In the genomic region with DNA sequence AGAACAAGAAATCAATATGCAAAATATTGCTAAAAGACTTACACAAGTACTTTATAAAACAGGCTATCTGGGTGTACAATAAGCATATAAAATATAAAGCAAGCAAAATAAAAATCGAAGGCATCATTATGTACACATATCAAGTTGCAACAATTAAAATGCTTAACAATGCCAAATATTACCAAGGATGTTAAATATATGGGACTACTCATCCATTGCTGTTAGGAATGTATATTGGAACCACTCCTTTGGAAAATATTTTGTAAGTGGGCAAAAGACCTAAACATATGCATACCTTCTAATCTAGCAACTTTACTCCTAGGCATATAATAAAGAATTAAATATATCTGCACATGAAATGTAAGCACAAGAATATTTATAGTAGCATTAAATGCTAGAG, we compare ENCODE assay signal across 28 cellular contexts.
"Had no signal": no experiment of that assay in that cellular context is flagged by ENCODE, and none has a peak within 500 bp of the region (broad histone marks: within the 10 kb centered on the region; RNA-seq: fewer than 3 reads in every experiment).

No MANE protein-coding gene starts in this region.

- ATAC-seq: natural killer cell; psoas muscle; right cardiac atrium; right lobe of liver; stimulated activated effector memory CD8-positive, alpha-beta T cell treated with anti-CD3 and anti-CD28 coated beads, Interleukin-12 subunit alpha, Interleukin-12 subunit beta, amount 100 ng/mL, for 72 hours; stimulated activated naive CD8-positive, alpha-beta T cell treated with anti-CD3 and anti-CD28 coated beads, Interleukin-15, amount 100 ng/mL, for 72 hours; stimulated activated naive CD8-positive, alpha-beta T cell treated with anti-CD3 and anti-CD28 coated beads, Interleukin-15, Interleukin-2, amounts not matched to agents 100 U/mL and 50 U/mL, for 24 hours; upper lobe of right lung had no signal

- H3K4me3 Mint-ChIP-seq: natural killer cell; nephron; neural progenitor cell; stimulated activated effector memory CD8-positive, alpha-beta T cell treated with anti-CD3 and anti-CD28 coated beads, Interleukin-12 subunit alpha, Interleukin-12 subunit beta, amount 100 ng/mL, for 72 hours; stimulated activated naive CD8-positive, alpha-beta T cell treated with anti-CD3 and anti-CD28 coated beads, Interleukin-15, amount 100 ng/mL, for 72 hours; type B pancreatic cell had no signal

- H3K27ac Mint-ChIP-seq: natural killer cell; neural progenitor cell; progenitor cell of endocrine pancreas; stimulated activated effector memory CD8-positive, alpha-beta T cell treated with anti-CD3 and anti-CD28 coated beads, Interleukin-12 subunit alpha, Interleukin-12 subunit beta, amount 100 ng/mL, for 72 hours; stimulated activated naive CD8-positive, alpha-beta T cell treated with anti-CD3 and anti-CD28 coated beads, Interleukin-15, amount 100 ng/mL, for 72 hours; type B pancreatic cell had no signal

- H3K36me3 Mint-ChIP-seq: stimulated activated effector memory CD8-positive, alpha-beta T cell treated with anti-CD3 and anti-CD28 coated beads, Interleukin-12 subunit alpha, Interleukin-12 subunit beta, amount 100 ng/mL, for 72 hours; type B pancreatic cell had no signal

- H3K4me1 Mint-ChIP-seq: natural killer cell; nephron; neural progenitor cell; stimulated activated effector memory CD8-positive, alpha-beta T cell treated with anti-CD3 and anti-CD28 coated beads, Interleukin-12 subunit alpha, Interleukin-12 subunit beta, amount 100 ng/mL, for 72 hours; stimulated activated naive CD8-positive, alpha-beta T cell treated with anti-CD3 and anti-CD28 coated beads, Interleukin-15, amount 100 ng/mL, for 72 hours had no signal

- H3K4me3 ChIP-seq: neural progenitor cell, ovary, psoas muscle, right lobe of liver, sigmoid colon, suprapubic skin, testis, tibial artery, transverse colon, upper lobe of right lung, uterus had no signal

- DNase-seq: natural killer cell; occipital lobe; ovary; posterior cingulate gyrus; psoas muscle; right cardiac atrium; right lobe of liver; sigmoid colon; small intestine; stimulated activated CD4-positive, alpha-beta T cell treated with anti-CD3 and anti-CD28 coated beads, Interleukin-15, amount 100 ng/mL, for 24 hours; stimulated activated CD4-positive, alpha-beta T cell treated with anti-CD3 and anti-CD28 coated beads, Interleukin-2, amount 100 ng/mL, for 24 hours; stimulated activated CD4-positive, alpha-beta T cell treated with anti-CD3 and anti-CD28 coated beads, Interleukin-2, amount 100 ng/mL, for 48 hours; stimulated activated CD4-positive, alpha-beta T cell treated with anti-CD3 and anti-CD28 coated beads, Interleukin-4, amount 100 ng/mL, for 24 hours; stimulated activated naive CD4-positive, alpha-beta T cell; stimulated activated naive CD8-positive, alpha-beta T cell treated with anti-CD3 and anti-CD28 coated beads, Interleukin-15, amount 100 ng/mL, for 72 hours; stimulated activated naive CD8-positive, alpha-beta T cell treated with anti-CD3 and anti-CD28 coated beads, Interleukin-15, Interleukin-2, amounts not matched to agents 100 U/mL and 50 U/mL, for 24 hours; substantia nigra; testis; tibial artery; transverse colon; upper lobe of right lung; uterus had no signal

- H3K27me3 Mint-ChIP-seq: progenitor cell of endocrine pancreas; stimulated activated naive CD8-positive, alpha-beta T cell treated with anti-CD3 and anti-CD28 coated beads, Interleukin-15, amount 100 ng/mL, for 72 hours; type B pancreatic cell had no signal
